ENCODE assay signal across 1 cellular context in genomic region chrX:24210190-24210589, GRCh38.
TF ChIP-seq lines count a peak whose summit lies in the region.

No MANE protein-coding gene starts in this region.

TF ChIP-seq in HEK293T, 16 proteins besides CTCF, POLR2A, EP300 and RAD21 (continued from another document):
- no peak for TF ChIP-seq FOXM1 (IDR thresholded peaks at IDR 0.05; ENCODE audit: borderline replicate concordance)
TF ChIP-seq in HEK293T: peak in this region for 0.
